26 cellular contexts compared by ENCODE assay signal in the genomic region with DNA sequence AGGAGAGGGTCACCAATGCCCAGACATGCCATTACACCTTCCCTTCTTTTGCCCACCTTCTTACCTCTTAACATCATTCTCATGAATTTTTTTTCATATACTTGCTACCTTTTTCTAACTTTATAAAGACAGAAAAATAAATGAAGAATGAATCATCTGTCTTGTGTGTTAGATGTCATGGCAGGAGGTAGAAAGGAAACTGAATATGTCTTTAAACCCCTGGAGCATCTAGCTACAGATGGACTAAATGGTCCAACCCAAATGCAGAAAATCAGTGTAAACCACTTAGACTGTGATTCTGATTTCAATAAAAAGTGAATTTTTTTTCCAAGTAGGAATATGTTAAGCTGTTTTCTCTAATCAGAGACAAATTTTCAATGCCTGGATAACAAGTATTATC.
"Had no signal": no experiment of that assay in that cellular context is flagged by ENCODE, and none has a peak within 500 bp of the region (broad histone marks: within the 10 kb centered on the region; RNA-seq: fewer than 3 reads in every experiment).

No MANE protein-coding gene starts in this region.

- H3K27ac Mint-ChIP-seq: activated CD4-positive, alpha-beta memory T cell treated with anti-CD3 and anti-CD28 coated beads for 36 hours; activated CD8-positive, alpha-beta memory T cell treated with anti-CD3 and anti-CD28 coated beads, Interleukin-2, amount 10 ng/mL, durations not matched to agents 7 days and 5 days; neural progenitor cell; stimulated activated naive B cell treated with anti-CD40 and anti-IgM and Interleukin-4, amounts not matched to agents 10 μg/mL and 1 μg/mL and 100 μg/mL, for 72 hours; WTC11 had no signal

- H3K36me3 ChIP-seq: adrenal gland, ascending aorta, brain microvascular endothelial cell, lower lobe of right lung, neural progenitor cell, sigmoid colon, transverse colon had no signal

- H3K4me3 ChIP-seq: adrenal gland, ascending aorta, lower lobe of right lung, neural progenitor cell, sigmoid colon, smooth muscle cell, transverse colon had no signal

- H3K9ac ChIP-seq: neural progenitor cell had no signal

- ATAC-seq: activated CD8-positive, alpha-beta memory T cell treated with anti-CD3 and anti-CD28 coated beads, Interleukin-2, amount 10 ng/mL, durations not matched to agents 7 days and 5 days; foreskin keratinocyte; lower lobe of right lung; WTC11 had no signal

- H3K36me3 Mint-ChIP-seq: activated CD4-positive, alpha-beta memory T cell treated with anti-CD3 and anti-CD28 coated beads for 36 hours; naive B cell; neural progenitor cell; WTC11 had no signal

- H3K4me2 ChIP-seq: neural progenitor cell, smooth muscle cell had no signal

- H3K27ac ChIP-seq: adrenal gland, ascending aorta, brain microvascular endothelial cell, foreskin keratinocyte, lower lobe of right lung, neural progenitor cell, sigmoid colon, transverse colon had no signal

- DNase-seq: activated CD4-positive, alpha-beta memory T cell treated with anti-CD3 and anti-CD28 coated beads for 36 hours; activated CD4-positive, alpha-beta T cell treated with anti-CD3 and anti-CD28 coated beads for 4 hours; activated CD8-positive, alpha-beta memory T cell treated with anti-CD3 and anti-CD28 coated beads, Interleukin-2, amount 10 ng/mL, durations not matched to agents 7 days and 5 days; activated gamma-delta T cell treated with Interleukin-2 at 50 U/mL for 16 hours; activated T-cell treated with anti-CD3 and anti-CD28 coated beads for 4 hours; adrenal gland; brain microvascular endothelial cell; caudate nucleus; dermis blood vessel endothelial cell; effector CD8-positive, alpha-beta T cell; erythroblast; foreskin keratinocyte; kidney; lower lobe of right lung; naive B cell; posterior cingulate gyrus; sigmoid colon; stimulated activated CD4-positive, alpha-beta T cell treated with anti-CD3 and anti-CD28 coated beads, Interleukin-2, amount 100 ng/mL, for 48 hours; stimulated activated CD8-positive, alpha-beta memory T cell treated with anti-CD3 and anti-CD28 coated beads, Interleukin-4, amount 100 ng/mL, for 48 hours; stimulated activated naive B cell treated with anti-CD40 and anti-IgM and Interleukin-4, amounts not matched to agents 10 μg/mL and 1 μg/mL and 100 μg/mL, for 72 hours; T1000; transverse colon had no signal

- H3K9me3 ChIP-seq: adrenal gland, lower lobe of right lung, transverse colon had no signal

- H3K27me3 ChIP-seq: adrenal gland, ascending aorta, brain microvascular endothelial cell, foreskin keratinocyte, neural progenitor cell, sigmoid colon, transverse colon had no signal

- H2AFZ ChIP-seq: neural progenitor cell had no signal

- H3K4me1 ChIP-seq: ascending aorta, neural progenitor cell had no signal

- H3K4me1 Mint-ChIP-seq: neural progenitor cell, WTC11 had no signal

- H3K4me3 Mint-ChIP-seq: activated CD4-positive, alpha-beta memory T cell treated with anti-CD3 and anti-CD28 coated beads for 36 hours; activated CD8-positive, alpha-beta memory T cell treated with anti-CD3 and anti-CD28 coated beads, Interleukin-2, amount 10 ng/mL, durations not matched to agents 7 days and 5 days; naive B cell; neural progenitor cell; stimulated activated naive B cell treated with anti-CD40 and anti-IgM and Interleukin-4, amounts not matched to agents 10 μg/mL and 1 μg/mL and 100 μg/mL, for 72 hours; WTC11 had no signal

- H3K27me3 Mint-ChIP-seq: activated CD4-positive, alpha-beta memory T cell treated with anti-CD3 and anti-CD28 coated beads for 36 hours; naive B cell had no signal
